Comparison of ENCODE assay signal across 1 cellular context in the genomic region with DNA sequence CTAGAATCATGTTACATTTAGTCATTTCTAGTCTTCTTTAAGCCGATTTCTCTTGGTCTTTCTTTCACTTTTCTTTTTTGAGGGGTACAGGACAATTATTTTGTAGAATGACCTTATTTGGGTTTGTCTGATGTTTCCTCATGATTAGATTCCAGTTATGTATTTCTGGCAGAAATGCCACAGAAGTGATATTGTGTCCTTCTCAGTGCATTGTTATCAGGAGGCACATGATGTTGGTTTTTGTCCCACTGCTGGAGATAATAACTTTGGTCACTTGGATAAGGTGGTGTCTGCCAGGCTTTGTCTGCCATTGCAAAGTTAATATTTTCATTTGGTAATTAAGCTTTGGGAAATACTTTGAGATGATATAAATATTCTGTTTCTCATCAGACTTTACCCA.
TF ChIP-seq lines count a peak whose summit lies in the region.

No MANE protein-coding gene starts in this region.

TF ChIP-seq in K562, 482 proteins besides CTCF, POLR2A, EP300 and RAD21 (continued from another document and continues in another):
- TF ChIP-seq, protein P1, sequence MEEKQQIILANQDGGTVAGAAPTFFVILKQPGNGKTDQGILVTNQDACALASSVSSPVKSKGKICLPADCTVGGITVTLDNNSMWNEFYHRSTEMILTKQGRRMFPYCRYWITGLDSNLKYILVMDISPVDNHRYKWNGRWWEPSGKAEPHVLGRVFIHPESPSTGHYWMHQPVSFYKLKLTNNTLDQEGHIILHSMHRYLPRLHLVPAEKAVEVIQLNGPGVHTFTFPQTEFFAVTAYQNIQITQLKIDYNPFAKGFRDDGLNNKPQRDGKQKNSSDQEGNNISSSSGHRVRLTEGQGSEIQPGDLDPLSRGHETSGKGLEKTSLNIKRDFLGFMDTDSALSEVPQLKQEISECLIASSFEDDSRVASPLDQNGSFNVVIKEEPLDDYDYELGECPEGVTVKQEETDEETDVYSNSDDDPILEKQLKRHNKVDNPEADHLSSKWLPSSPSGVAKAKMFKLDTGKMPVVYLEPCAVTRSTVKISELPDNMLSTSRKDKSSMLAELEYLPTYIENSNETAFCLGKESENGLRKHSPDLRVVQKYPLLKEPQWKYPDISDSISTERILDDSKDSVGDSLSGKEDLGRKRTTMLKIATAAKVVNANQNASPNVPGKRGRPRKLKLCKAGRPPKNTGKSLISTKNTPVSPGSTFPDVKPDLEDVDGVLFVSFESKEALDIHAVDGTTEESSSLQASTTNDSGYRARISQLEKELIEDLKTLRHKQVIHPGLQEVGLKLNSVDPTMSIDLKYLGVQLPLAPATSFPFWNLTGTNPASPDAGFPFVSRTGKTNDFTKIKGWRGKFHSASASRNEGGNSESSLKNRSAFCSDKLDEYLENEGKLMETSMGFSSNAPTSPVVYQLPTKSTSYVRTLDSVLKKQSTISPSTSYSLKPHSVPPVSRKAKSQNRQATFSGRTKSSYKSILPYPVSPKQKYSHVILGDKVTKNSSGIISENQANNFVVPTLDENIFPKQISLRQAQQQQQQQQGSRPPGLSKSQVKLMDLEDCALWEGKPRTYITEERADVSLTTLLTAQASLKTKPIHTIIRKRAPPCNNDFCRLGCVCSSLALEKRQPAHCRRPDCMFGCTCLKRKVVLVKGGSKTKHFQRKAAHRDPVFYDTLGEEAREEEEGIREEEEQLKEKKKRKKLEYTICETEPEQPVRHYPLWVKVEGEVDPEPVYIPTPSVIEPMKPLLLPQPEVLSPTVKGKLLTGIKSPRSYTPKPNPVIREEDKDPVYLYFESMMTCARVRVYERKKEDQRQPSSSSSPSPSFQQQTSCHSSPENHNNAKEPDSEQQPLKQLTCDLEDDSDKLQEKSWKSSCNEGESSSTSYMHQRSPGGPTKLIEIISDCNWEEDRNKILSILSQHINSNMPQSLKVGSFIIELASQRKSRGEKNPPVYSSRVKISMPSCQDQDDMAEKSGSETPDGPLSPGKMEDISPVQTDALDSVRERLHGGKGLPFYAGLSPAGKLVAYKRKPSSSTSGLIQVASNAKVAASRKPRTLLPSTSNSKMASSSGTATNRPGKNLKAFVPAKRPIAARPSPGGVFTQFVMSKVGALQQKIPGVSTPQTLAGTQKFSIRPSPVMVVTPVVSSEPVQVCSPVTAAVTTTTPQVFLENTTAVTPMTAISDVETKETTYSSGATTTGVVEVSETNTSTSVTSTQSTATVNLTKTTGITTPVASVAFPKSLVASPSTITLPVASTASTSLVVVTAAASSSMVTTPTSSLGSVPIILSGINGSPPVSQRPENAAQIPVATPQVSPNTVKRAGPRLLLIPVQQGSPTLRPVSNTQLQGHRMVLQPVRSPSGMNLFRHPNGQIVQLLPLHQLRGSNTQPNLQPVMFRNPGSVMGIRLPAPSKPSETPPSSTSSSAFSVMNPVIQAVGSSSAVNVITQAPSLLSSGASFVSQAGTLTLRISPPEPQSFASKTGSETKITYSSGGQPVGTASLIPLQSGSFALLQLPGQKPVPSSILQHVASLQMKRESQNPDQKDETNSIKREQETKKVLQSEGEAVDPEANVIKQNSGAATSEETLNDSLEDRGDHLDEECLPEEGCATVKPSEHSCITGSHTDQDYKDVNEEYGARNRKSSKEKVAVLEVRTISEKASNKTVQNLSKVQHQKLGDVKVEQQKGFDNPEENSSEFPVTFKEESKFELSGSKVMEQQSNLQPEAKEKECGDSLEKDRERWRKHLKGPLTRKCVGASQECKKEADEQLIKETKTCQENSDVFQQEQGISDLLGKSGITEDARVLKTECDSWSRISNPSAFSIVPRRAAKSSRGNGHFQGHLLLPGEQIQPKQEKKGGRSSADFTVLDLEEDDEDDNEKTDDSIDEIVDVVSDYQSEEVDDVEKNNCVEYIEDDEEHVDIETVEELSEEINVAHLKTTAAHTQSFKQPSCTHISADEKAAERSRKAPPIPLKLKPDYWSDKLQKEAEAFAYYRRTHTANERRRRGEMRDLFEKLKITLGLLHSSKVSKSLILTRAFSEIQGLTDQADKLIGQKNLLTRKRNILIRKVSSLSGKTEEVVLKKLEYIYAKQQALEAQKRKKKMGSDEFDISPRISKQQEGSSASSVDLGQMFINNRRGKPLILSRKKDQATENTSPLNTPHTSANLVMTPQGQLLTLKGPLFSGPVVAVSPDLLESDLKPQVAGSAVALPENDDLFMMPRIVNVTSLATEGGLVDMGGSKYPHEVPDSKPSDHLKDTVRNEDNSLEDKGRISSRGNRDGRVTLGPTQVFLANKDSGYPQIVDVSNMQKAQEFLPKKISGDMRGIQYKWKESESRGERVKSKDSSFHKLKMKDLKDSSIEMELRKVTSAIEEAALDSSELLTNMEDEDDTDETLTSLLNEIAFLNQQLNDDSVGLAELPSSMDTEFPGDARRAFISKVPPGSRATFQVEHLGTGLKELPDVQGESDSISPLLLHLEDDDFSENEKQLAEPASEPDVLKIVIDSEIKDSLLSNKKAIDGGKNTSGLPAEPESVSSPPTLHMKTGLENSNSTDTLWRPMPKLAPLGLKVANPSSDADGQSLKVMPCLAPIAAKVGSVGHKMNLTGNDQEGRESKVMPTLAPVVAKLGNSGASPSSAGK (IDR thresholded peaks at IDR 0.05) = no peak
- TF ChIP-seq ZNF717 (CRISPR knock-in tag; IDR thresholded peaks at IDR 0.05) = no peak
- TF ChIP-seq U2AF1 (optimal IDR thresholded peaks at IDR 0.05; ENCODE audit: low read depth, low read length) = no peak
- no peak for TF ChIP-seq THRAP3 (IDR thresholded peaks at IDR 0.05; ENCODE audit: borderline replicate concordance)
- no peak for TF ChIP-seq SETDB1 (IDR thresholded peaks at IDR 0.05; ENCODE audit: low read length)
- no peak for TF ChIP-seq SMARCB1 (IDR thresholded peaks at IDR 0.05; ENCODE audit: insufficient read length, low read depth)
- TF ChIP-seq, protein P2, sequence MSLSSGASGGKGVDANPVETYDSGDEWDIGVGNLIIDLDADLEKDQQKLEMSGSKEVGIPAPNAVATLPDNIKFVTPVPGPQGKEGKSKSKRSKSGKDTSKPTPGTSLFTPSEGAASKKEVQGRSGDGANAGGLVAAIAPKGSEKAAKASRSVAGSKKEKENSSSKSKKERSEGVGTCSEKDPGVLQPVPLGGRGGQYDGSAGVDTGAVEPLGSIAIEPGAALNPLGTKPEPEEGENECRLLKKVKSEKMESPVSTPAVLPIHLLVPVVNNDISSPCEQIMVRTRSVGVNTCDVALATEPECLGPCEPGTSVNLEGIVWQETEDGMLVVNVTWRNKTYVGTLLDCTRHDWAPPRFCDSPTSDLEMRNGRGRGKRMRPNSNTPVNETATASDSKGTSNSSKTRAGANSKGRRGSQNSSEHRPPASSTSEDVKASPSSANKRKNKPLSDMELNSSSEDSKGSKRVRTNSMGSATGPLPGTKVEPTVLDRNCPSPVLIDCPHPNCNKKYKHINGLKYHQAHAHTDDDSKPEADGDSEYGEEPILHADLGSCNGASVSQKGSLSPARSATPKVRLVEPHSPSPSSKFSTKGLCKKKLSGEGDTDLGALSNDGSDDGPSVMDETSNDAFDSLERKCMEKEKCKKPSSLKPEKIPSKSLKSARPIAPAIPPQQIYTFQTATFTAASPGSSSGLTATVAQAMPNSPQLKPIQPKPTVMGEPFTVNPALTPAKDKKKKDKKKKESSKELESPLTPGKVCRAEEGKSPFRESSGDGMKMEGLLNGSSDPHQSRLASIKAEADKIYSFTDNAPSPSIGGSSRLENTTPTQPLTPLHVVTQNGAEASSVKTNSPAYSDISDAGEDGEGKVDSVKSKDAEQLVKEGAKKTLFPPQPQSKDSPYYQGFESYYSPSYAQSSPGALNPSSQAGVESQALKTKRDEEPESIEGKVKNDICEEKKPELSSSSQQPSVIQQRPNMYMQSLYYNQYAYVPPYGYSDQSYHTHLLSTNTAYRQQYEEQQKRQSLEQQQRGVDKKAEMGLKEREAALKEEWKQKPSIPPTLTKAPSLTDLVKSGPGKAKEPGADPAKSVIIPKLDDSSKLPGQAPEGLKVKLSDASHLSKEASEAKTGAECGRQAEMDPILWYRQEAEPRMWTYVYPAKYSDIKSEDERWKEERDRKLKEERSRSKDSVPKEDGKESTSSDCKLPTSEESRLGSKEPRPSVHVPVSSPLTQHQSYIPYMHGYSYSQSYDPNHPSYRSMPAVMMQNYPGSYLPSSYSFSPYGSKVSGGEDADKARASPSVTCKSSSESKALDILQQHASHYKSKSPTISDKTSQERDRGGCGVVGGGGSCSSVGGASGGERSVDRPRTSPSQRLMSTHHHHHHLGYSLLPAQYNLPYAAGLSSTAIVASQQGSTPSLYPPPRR (CRISPR knock-in tag; IDR thresholded peaks at IDR 0.05; ENCODE audit: borderline replicate concordance) = no peak
- no peak for TF ChIP-seq MAFG (tag; conservative IDR thresholded peaks at IDR 0.05)
- TF ChIP-seq, protein P3, sequence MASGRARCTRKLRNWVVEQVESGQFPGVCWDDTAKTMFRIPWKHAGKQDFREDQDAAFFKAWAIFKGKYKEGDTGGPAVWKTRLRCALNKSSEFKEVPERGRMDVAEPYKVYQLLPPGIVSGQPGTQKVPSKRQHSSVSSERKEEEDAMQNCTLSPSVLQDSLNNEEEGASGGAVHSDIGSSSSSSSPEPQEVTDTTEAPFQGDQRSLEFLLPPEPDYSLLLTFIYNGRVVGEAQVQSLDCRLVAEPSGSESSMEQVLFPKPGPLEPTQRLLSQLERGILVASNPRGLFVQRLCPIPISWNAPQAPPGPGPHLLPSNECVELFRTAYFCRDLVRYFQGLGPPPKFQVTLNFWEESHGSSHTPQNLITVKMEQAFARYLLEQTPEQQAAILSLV (tag; IDR thresholded peaks at IDR 0.05) = no peak
- TF ChIP-seq KDM1A (IDR thresholded peaks at IDR 0.05) = 0 out of 4 replicates have a peak, but pooled peaks of 1 of the 2 experiments have one; percentile 7
- peak; percentile 48; the same call in 1 of the 2 replicates for TF ChIP-seq MBD2 (IDR thresholded peaks at IDR 0.05; ENCODE audit: borderline replicate concordance, low read depth)
- TF ChIP-seq PHB2 (IDR thresholded peaks at IDR 0.05; ENCODE audit: low read depth) = peak; percentile 44; the same call in 1 of the 2 replicates
- TF ChIP-seq ZNF263 (CRISPR knock-in tag; IDR thresholded peaks at IDR 0.05; ENCODE audit: borderline replicate concordance) = no peak
- TF ChIP-seq HDAC8 (tag; IDR thresholded peaks at IDR 0.05) = no peak
- TF ChIP-seq NCOA4 (IDR thresholded peaks at IDR 0.05; ENCODE audit: partially characterized antibody) = no peak
- TF ChIP-seq, protein P4, sequence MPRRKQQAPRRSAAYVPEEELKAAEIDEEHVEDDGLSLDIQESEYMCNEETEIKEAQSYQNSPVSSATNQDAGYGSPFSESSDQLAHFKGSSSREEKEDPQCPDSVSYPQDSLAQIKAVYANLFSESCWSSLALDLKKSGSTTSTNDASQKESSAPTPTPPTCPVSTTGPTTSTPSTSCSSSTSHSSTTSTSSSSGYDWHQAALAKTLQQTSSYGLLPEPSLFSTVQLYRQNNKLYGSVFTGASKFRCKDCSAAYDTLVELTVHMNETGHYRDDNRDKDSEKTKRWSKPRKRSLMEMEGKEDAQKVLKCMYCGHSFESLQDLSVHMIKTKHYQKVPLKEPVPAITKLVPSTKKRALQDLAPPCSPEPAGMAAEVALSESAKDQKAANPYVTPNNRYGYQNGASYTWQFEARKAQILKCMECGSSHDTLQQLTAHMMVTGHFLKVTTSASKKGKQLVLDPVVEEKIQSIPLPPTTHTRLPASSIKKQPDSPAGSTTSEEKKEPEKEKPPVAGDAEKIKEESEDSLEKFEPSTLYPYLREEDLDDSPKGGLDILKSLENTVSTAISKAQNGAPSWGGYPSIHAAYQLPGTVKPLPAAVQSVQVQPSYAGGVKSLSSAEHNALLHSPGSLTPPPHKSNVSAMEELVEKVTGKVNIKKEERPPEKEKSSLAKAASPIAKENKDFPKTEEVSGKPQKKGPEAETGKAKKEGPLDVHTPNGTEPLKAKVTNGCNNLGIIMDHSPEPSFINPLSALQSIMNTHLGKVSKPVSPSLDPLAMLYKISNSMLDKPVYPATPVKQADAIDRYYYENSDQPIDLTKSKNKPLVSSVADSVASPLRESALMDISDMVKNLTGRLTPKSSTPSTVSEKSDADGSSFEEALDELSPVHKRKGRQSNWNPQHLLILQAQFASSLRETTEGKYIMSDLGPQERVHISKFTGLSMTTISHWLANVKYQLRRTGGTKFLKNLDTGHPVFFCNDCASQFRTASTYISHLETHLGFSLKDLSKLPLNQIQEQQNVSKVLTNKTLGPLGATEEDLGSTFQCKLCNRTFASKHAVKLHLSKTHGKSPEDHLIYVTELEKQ (CRISPR knock-in tag; IDR thresholded peaks at IDR 0.05) = no peak
- TF ChIP-seq ZNF146 (CRISPR knock-in tag; IDR thresholded peaks at IDR 0.05; ENCODE audit: unreplicated experiment) = no peak
- no peak for TF ChIP-seq GTF2F1 (IDR thresholded peaks at IDR 0.05; ENCODE audit: low read depth, low read length)
- no peak for TF ChIP-seq FUS (optimal IDR thresholded peaks at IDR 0.05; ENCODE audit: low read depth, low read length)
- TF ChIP-seq NFRKB (IDR thresholded peaks at IDR 0.05; ENCODE audit: low read depth) = no peak
- no peak for TF ChIP-seq C11orf30 (IDR thresholded peaks at IDR 0.05; ENCODE audit: low read depth)
- TF ChIP-seq ZBED1 (IDR thresholded peaks at IDR 0.05) = no peak
- peak; percentile 40; the same call in 1 of the 2 replicates for TF ChIP-seq ATF7 (IDR thresholded peaks at IDR 0.05)
- no peak for TF ChIP-seq ZFP30 (CRISPR knock-in tag; IDR thresholded peaks at IDR 0.05; ENCODE audit: borderline replicate concordance)
- peak; percentile 64 for TF ChIP-seq EHMT2 (IDR thresholded peaks at IDR 0.05)
- TF ChIP-seq SMAD1 (IDR thresholded peaks at IDR 0.05; ENCODE audit: low read depth, low read length, partially characterized antibody) = no peak
- TF ChIP-seq STAT5A (IDR thresholded peaks at IDR 0.05; ENCODE audit: borderline replicate concordance, low read length) = peak; percentile 70
- no peak for TF ChIP-seq ZNF695 (CRISPR knock-in tag; IDR thresholded peaks at IDR 0.05)
- TF ChIP-seq MYBL2 (IDR thresholded peaks at IDR 0.05; ENCODE audit: low read depth) = no peak
- no peak for TF ChIP-seq MYBL2 (CRISPR knock-in tag; IDR thresholded peaks at IDR 0.05; ENCODE audit: borderline replicate concordance)
- peak; percentile 85 for TF ChIP-seq PML (IDR thresholded peaks at IDR 0.05; ENCODE audit: low read length)
- no peak for TF ChIP-seq KLF1 (tag; IDR thresholded peaks at IDR 0.05)
- no peak for TF ChIP-seq HNRNPK (IDR thresholded peaks at IDR 0.05; ENCODE audit: low read depth, low read length, poor library complexity, severe bottlenecking)
- no peak for TF ChIP-seq NCOA1 (IDR thresholded peaks at IDR 0.05; ENCODE audit: low read depth)
- no peak for TF ChIP-seq RBFOX2 (IDR thresholded peaks at IDR 0.05; ENCODE audit: low read depth, low read length)
- peak; percentile 91 for TF ChIP-seq DPF2 (IDR thresholded peaks at IDR 0.05)
- TF ChIP-seq EWSR1 (IDR thresholded peaks at IDR 0.05; ENCODE audit: borderline replicate concordance, low read depth, partially characterized antibody) = no peak
- TF ChIP-seq NR2C1 (IDR thresholded peaks at IDR 0.05) = no peak
- TF ChIP-seq NR2C1 (tag; IDR thresholded peaks at IDR 0.05) = no peak
- no peak for TF ChIP-seq ZNF584 (CRISPR knock-in tag; IDR thresholded peaks at IDR 0.05; ENCODE audit: low read depth)
- TF ChIP-seq, protein P5, sequence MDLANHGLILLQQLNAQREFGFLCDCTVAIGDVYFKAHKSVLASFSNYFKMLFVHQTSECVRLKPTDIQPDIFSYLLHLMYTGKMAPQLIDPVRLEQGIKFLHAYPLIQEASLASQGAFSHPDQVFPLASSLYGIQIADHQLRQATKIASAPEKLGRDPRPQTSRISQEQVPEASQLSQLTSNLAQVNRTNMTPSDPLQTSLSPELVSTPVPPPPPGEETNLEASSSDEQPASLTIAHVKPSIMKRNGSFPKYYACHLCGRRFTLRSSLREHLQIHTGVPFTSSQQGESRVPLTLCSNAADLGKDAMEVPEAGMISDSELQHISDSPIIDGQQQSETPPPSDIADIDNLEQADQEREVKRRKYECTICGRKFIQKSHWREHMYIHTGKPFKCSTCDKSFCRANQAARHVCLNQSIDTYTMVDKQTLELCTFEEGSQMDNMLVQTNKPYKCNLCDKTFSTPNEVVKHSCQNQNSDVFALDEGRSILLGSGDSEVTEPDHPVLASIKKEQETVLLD (IDR thresholded peaks at IDR 0.05) = no peak
- no peak for TF ChIP-seq ZSCAN32 (CRISPR knock-in tag; IDR thresholded peaks at IDR 0.05)
